ENCODE assay signal across 8 cellular contexts in the genomic region with DNA sequence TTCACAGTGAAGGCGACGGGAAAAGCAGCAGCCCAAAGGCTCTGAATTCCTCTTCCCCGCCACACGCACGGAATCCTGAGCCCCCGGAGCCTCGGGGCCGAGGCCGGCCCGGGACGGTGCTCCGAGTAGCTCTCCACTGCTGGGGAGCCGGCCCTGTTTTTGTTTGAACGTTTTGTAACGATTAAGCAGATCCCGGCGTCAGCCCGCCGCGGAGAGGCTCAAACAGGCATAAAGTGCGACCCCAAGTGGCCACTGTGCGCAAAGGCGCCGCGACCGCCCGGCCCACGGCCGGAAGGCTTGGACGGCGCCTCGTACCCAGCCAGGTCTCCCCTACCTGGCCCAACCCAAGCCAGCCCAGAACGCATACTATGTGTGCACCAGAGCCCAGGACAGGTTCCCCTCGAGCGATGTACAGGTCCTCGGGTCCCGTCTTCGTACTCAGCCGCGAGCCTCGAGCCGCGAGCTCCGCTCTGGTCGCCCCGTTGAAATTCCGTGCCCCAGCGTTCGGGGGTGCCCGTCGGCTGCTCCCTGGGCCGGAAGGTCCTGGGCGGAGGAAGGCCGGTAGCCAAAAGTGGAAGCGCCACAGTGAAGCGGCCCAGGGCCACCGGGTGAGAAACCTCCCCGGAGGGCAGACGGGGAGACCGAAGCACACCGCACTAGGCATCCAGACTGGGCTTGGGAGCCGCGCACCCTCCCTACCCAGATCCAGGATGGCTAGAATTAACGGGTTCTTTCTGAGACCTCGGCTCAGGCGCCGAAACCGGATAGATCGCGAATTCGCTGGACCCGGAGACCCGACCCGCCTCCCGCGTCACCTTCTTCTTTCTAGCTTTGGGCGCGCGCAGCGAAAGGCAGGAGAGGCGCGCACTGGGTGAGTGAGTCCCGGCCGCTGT. TPM values are rescaled to one million over a fixed set of nuclear protein-coding genes. Genes with fewer than 3 reads are reported as not detected.
DNase-seq lines count a peak whose midpoint lies in the region; ATAC-seq, FAIRE-seq and TF ChIP-seq lines count a peak whose summit lies in the region.

No MANE protein-coding gene starts in this region.

- no peak for TF ChIP-seq EP300 in esophagus muscularis mucosa (IDR thresholded peaks at IDR 0.05)

- DNase-seq in ACHN (peak; percentile 70), GM18507 (ENCODE audit: extremely low spot score, insufficient read length, low read depth) (peak; percentile 64), NOMO-1 (lab: John Stamatoyannopoulos, UW; ENCODE audit: unreplicated experiment in 2 of 2) (peak; percentile 63 to 80), esophagus muscularis mucosa (ENCODE audit: extremely low spot score) (peak; percentile 98)
- DNase-seq in activated T-cell treated with anti-CD3 and anti-CD28 coated beads, Interleukin-2, amount 50 U/mL, for 1 hour = peak; percentile 53
- peak; percentile 47 for DNase-seq in stimulated activated naive CD4-positive, alpha-beta T cell treated with Interleukin-2 at 50 U/mL for 16 hours (lab: John Stamatoyannopoulos, UW)

- TF ChIP-seq CTCF in esophagus muscularis mucosa (IDR thresholded peaks at IDR 0.05) = peak; percentile 90 to 97 (median 95)

- H3K4me3 ChIP-seq in esophagus muscularis mucosa = peak overlapping the region; percentile 60 to 82 (median 70)
- peak overlapping the region; percentile 44 to 64 for H3K4me3 ChIP-seq in muscle layer of colon (ENCODE audit: low read depth in 1 of 2, low read length in 2 of 2)

- intact Hi-C loops in esophagus muscularis mucosa (cut with DNase I) = loop anchor here (2.0 to 5.0 kb wide), 3 partner anchors 528 to 1418 kb away; no protein-coding TSS in a partner anchor

- H3K9me3 ChIP-seq in esophagus muscularis mucosa (no peaks in the 10 kb centered on the region), muscle layer of colon (ENCODE audit: low read length) (no peaks in the 10 kb centered on the region)

- TF ChIP-seq POLR2A in esophagus muscularis mucosa (IDR thresholded peaks at IDR 0.05; ENCODE audit: low read depth) = no peak

- H3K27ac ChIP-seq in esophagus muscularis mucosa (replicated peaks in 1 of 4) (peak overlapping the region; percentile 92 to 97 (median 95)), muscle layer of colon (ENCODE audit: low read depth, low read length) (peak overlapping the region; percentile 84)

- ATAC-seq in HG03520 (IDR thresholded peaks at IDR 0.05; ENCODE audit: unreplicated experiment) = peak; percentile 43

- in situ Hi-C loops in ACHN (cut with HindIII; ENCODE audit: low pct_ligation_motif_present, low pct_unique_long_range_greater_than_20kb, low sequenced_read_pairs) = no loop called here

- H3K27me3 ChIP-seq in esophagus muscularis mucosa (peaks cover 0 to 57% (median 35%) of the 10 kb centered on the region in 4 donors), muscle layer of colon (ENCODE audit: control insufficient read depth in 1 of 2, insufficient read depth in 2 of 2, low read length in 2 of 2) (peaks cover 33 to 36% of the 10 kb centered on the region in 2 donors)

- no peaks in the 10 kb centered on the region for H3K36me3 ChIP-seq in esophagus muscularis mucosa
- H3K36me3 ChIP-seq in muscle layer of colon (ENCODE audit: insufficient read depth, low read length) = no peaks in the 10 kb centered on the region

- H3K4me1 ChIP-seq in esophagus muscularis mucosa (peaks cover 24 to 58% (median 52%) of the 10 kb centered on the region in 4 donors), muscle layer of colon (ENCODE audit: insufficient read depth, low read length) (peaks cover 7% of the 10 kb centered on the region)

- FAIRE-seq in GM18507 (lab: Jason Lieb, UNC) = peak; percentile 60

- peak overlapping the region; percentile 58 for H3K9ac ChIP-seq in muscle layer of colon (ENCODE audit: low read length)

- WGBS in esophagus muscularis mucosa = 2% methylated on average over 32 of the region's 84 CpGs

RNA-seq across cellular contexts. Expression of a gene that starts 1.2 kb away (rescaled TPM):
- total RNA-seq in esophagus muscularis mucosa = 10 to 100 TPM; 34.6 to 77.5 (median 37.3) TPM

Comparison
In these comparisons a context has a peak if more than half of its experiments do, and no peak if none do; other contexts are left out.
1. Peak in every context shown above with its lines: DNase-seq, ATAC-seq, H3K4me3 ChIP-seq and H3K27ac ChIP-seq.
2. DNase-seq: peak in every context shown above with its lines; median percentile 98 in esophagus muscularis mucosa; 72 in NOMO-1; 70 in ACHN; 64 in GM18507; 53 in activated T-cell treated with anti-CD3 and anti-CD28 coated beads, Interleukin-2, amount 50 U/mL, for 1 hour; 47 in stimulated activated naive CD4-positive, alpha-beta T cell treated with Interleukin-2 at 50 U/mL for 16 hours.